Comparison of ENCODE assay signal across 1 cellular context in genomic region chr2:31413876-31414550, GRCh38.
TF ChIP-seq lines count a peak whose summit lies in the region.

No MANE protein-coding gene starts in this region.

TF ChIP-seq in WTC11, 78 proteins besides CTCF, POLR2A, EP300 and RAD21 (continued from another document):
- TF ChIP-seq, protein P1, sequence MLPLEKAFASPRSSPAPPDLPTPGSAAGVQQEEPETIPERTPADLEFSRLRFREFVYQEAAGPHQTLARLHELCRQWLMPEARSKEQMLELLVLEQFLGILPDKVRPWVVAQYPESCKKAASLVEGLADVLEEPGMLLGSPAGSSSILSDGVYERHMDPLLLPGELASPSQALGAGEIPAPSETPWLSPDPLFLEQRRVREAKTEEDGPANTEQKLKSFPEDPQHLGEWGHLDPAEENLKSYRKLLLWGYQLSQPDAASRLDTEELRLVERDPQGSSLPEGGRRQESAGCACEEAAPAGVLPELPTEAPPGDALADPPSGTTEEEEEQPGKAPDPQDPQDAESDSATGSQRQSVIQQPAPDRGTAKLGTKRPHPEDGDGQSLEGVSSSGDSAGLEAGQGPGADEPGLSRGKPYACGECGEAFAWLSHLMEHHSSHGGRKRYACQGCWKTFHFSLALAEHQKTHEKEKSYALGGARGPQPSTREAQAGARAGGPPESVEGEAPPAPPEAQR (CRISPR knock-in tag; IDR thresholded peaks at IDR 0.05) = no peak
